In genomic region chr12:89542912-89543592, GRCh38 we compare ENCODE assay signal across 8 cellular contexts. TPM values are rescaled to one million over a fixed set of nuclear protein-coding genes. Genes with fewer than 3 reads are reported as not detected.
DNase-seq lines count a peak whose midpoint lies in the region; ATAC-seq, FAIRE-seq and TF ChIP-seq lines count a peak whose summit lies in the region.

No MANE protein-coding gene starts in this region.

- no peaks in the 10 kb centered on the region for H3K79me2 ChIP-seq in mammary epithelial cell (ENCODE audit: insufficient read depth, low read length)

- BruUV-seq in mammary epithelial cell (replicated peaks; lab: Mats Ljungman, UMichigan), result no TSS peak

- CTCF ChIA-PET in mammary epithelial cell (lab: Charles Lee; ENCODE audit: low non-redundant PET), result interaction anchor here (0.9 kb wide), 1 partner anchor 1364 kb away, joined by 8 read pairs; no protein-coding TSS in a partner anchor

- H3K4me1 ChIP-seq in mammary epithelial cell (ENCODE audit: insufficient read depth, low read length) (peaks cover 9% of the 10 kb centered on the region), kidney (ENCODE audit: control insufficient read depth in 1 of 2, insufficient read depth in 1 of 2, low read depth in 1 of 2, low read length in 2 of 2) (peaks cover 9 to 17% of the 10 kb centered on the region in 2 donors)

- dilution Hi-C loops in mammary epithelial cell (cut with HindIII; ENCODE audit: low sequenced_read_pairs), result no loop called here

- H3K4me3 ChIP-seq in AG10803 (ENCODE audit: low read length) (no peak overlapping the region), WI38 (ENCODE audit: low read depth, low read length) (no peak overlapping the region), mammary epithelial cell (replicated peaks in 1 of 3; ENCODE audit: insufficient read depth in 1 of 3, low read depth in 2 of 3, low read length in 3 of 3) (no peak overlapping the region), kidney (ENCODE audit: low read length in 2 of 2) (no peak overlapping the region)

- peak; percentile 93 for TF ChIP-seq CTCF in AG10803 (conservative IDR thresholded peaks at IDR 0.05; ENCODE audit: low read length)
- peak; percentile 80 for TF ChIP-seq CTCF in WI38 (IDR thresholded peaks at IDR 0.05; ENCODE audit: low read depth, low read length)
- peak; percentile 86 to 91 for TF ChIP-seq CTCF in mammary epithelial cell (conservative IDR thresholded peaks at IDR 0.05 in 1 of 2, IDR thresholded peaks at IDR 0.05 in 1 of 2; ENCODE audit: extremely low read depth in 1 of 2, insufficient read depth in 1 of 2, low read depth in 1 of 2, low read length in 2 of 2)
- TF ChIP-seq CTCF in kidney (IDR thresholded peaks at IDR 0.05; ENCODE audit: borderline replicate concordance, extremely low read depth, insufficient read depth), result peak; percentile 85

- 8% methylated on average over 5 of the region's 6 CpGs for WGBS in mammary epithelial cell (ENCODE audit: low coverage, missing lambda C conversion rate)

- DNase-seq in AG10803 (ENCODE audit: low read depth), result peak; percentile 84
- peak; percentile 76 for DNase-seq in NCI-H2196 (lab: John Stamatoyannopoulos, UW; ENCODE audit: unreplicated experiment)
- peak; percentile 68 for DNase-seq in mammary epithelial cell
- no peak for DNase-seq in kidney
- peak; percentile 34 to 37 for DNase-seq in stimulated activated CD4-positive, alpha-beta T cell treated with anti-CD3 and anti-CD28 coated beads, Interleukin-4, amount 100 ng/mL, for 48 hours (ENCODE audit: low read depth in 2 of 2)

- H2AFZ ChIP-seq in mammary epithelial cell (ENCODE audit: low read depth, low read length), result peak overlapping the region; percentile 59

- no peak overlapping the region for H3K4me2 ChIP-seq in mammary epithelial cell (ENCODE audit: insufficient read depth, low read depth, low read length)

- ATAC-seq in GM18873 (IDR thresholded peaks at IDR 0.05; ENCODE audit: low FRiP score, unreplicated experiment) (peak; percentile 72), HG03103 (IDR thresholded peaks at IDR 0.05; ENCODE audit: low read depth, unreplicated experiment) (peak; percentile 72)

- H3K9ac ChIP-seq in mammary epithelial cell (ENCODE audit: insufficient read depth, low read length), result no peak overlapping the region
- no peak overlapping the region for H3K9ac ChIP-seq in kidney (ENCODE audit: low read length in 2 of 2)

- H3K27ac ChIP-seq in mammary epithelial cell (ENCODE audit: insufficient read depth, low read depth, low read length) (no peak overlapping the region), kidney (ENCODE audit: low read depth in 2 of 2, low read length in 2 of 2) (no peak overlapping the region)

- in situ Hi-C loops in mammary epithelial cell (cut with MboI; ENCODE audit: low sequenced_read_pairs in 2 of 2), result loop anchor here in 1 of 2 donors (25.0 kb wide), 1 partner anchor 1369 kb away; no protein-coding TSS in a partner anchor

- peak; percentile 8 for FAIRE-seq in kidney (lab: Jason Lieb, UNC)

- H3K9me3 ChIP-seq in mammary epithelial cell (replicated peaks; ENCODE audit: insufficient read depth, low read length) (no peaks in the 10 kb centered on the region), kidney (ENCODE audit: control insufficient read depth in 1 of 2, low read length in 2 of 2) (no peaks in the 10 kb centered on the region)

- no peaks in the 10 kb centered on the region for H4K20me1 ChIP-seq in mammary epithelial cell (ENCODE audit: insufficient read depth, low read length)

- no peaks in the 10 kb centered on the region for H3K27me3 ChIP-seq in mammary epithelial cell (ENCODE audit: insufficient read depth, low read length)

- intact Hi-C loops in mammary epithelial cell (cut with micrococcal nuclease), result loop anchor here (1.0 to 5.0 kb wide), 7 partner anchors 163 to 1399 kb away; no protein-coding TSS in a partner anchor
- intact Hi-C loops in kidney (cut with DNase I), result loop anchor here (10.0 kb wide), 1 partner anchor 562 kb away; no protein-coding TSS in a partner anchor

- H3K36me3 ChIP-seq in mammary epithelial cell (ENCODE audit: insufficient read depth, low read length) (no peaks in the 10 kb centered on the region), kidney (ENCODE audit: control insufficient read depth in 1 of 2, insufficient read depth in 2 of 2, low read length in 2 of 2) (no peaks in the 10 kb centered on the region)

RNA-seq across cellular contexts. Expression of gene POC1B, which starts 17.2 kb away (rescaled TPM):
- total RNA-seq in mammary epithelial cell, result 10 to 100 TPM; 16.8 to 27.0 TPM
- polyA plus RNA-seq in mammary epithelial cell, result 11.5 TPM
- 27.7 TPM for polyA minus RNA-seq in mammary epithelial cell
- 16.7 TPM for total RNA-seq in kidney
- polyA plus RNA-seq in kidney (ENCODE audit: insufficient read depth, low read depth, low replicate concordance), result 11.7 TPM

RNA-seq across cellular contexts. Expression of gene GALNT4, which starts 18.5 kb away (rescaled TPM):
- total RNA-seq in mammary epithelial cell (10 to 100 TPM in 1 of 2 donors, 1 to 10 TPM in 1; 7.9 to 12.3 TPM), kidney (14.4 TPM)
- polyA plus RNA-seq in mammary epithelial cell (3.6 TPM), kidney (ENCODE audit: insufficient read depth, low read depth, low replicate concordance) (2.6 TPM)
- 0.98 TPM for polyA minus RNA-seq in mammary epithelial cell
